Comparison of ENCODE assay signal across 8 cellular contexts in the genomic region with DNA sequence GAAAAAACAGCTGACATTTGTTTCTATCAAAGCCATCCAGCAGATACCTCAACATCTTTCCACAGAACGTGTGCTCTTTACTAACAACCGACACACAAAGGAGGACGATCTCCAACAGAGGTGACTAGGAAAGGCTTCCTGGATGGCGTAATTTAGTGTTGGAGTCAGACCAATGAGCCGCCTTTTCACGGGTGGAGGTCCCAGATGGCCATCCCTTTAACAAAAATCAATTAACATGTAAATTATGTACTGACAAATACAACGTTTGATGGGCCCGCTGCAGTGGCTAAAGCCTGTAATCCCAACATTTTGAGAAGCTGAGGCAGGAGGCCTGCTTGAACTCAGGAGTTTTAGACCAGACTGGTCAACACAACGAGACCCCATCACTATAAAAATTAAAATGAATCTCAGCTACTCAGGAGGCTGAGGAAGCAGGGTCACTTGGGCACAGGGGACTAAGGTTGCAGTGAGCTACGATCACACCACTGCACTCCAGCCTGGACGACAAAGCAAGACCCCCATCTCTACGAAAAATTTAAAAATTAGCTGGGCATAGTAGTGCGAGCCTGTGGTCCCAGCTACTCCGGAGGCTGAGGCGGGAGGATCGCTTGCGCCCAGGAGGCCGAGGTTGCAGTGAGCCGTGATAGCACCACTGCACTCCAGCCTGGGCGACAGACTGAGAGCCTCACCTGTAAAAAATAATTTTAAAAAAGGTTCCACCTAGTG. TPM values are rescaled to one million over a fixed set of nuclear protein-coding genes. Genes with fewer than 3 reads are reported as not detected.
DNase-seq lines count a peak whose midpoint lies in the region; FAIRE-seq and TF ChIP-seq lines count a peak whose summit lies in the region.

No MANE protein-coding gene starts in this region.

- H3K36me3 ChIP-seq in Peyer's patch = no peaks in the 10 kb centered on the region
- H3K36me3 ChIP-seq in parathyroid adenoma (ENCODE audit: control insufficient read depth, insufficient read depth, low read length) = peaks cover 2% of the 10 kb centered on the region

- no peaks in the 10 kb centered on the region for H3K79me2 ChIP-seq in parathyroid adenoma

- H3K27me3 ChIP-seq in Peyer's patch (no peaks in the 10 kb centered on the region), parathyroid adenoma (ENCODE audit: control insufficient read depth, insufficient read depth, low read length) (no peaks in the 10 kb centered on the region)

- peak overlapping the region; percentile 77 for H3K4me3 ChIP-seq in GM12864 (ENCODE audit: low read depth, low read length)
- H3K4me3 ChIP-seq in Peyer's patch = peak overlapping the region; percentile 76 to 99 (median 98)
- peak overlapping the region; percentile 70 for H3K4me3 ChIP-seq in epithelial cell of esophagus (ENCODE audit: low read length)
- H3K4me3 ChIP-seq in parathyroid adenoma (ENCODE audit: low read depth, low read length) = peak overlapping the region; percentile 99

- no peak for DNase-seq in GM12864 (ENCODE audit: low read depth)
- DNase-seq in Peyer's patch = no peak
- DNase-seq in epithelial cell of esophagus (ENCODE audit: low read depth) = peak; percentile 24
- DNase-seq in erythroblast (lab: John Stamatoyannopoulos, UW) = no peak
- no peak for DNase-seq in HTR-8/SVneo (ENCODE audit: insufficient read length, low spot score)
- DNase-seq in NCI-H187 treated with DMSO at 0.1 percent for 48 hours (lab: John Stamatoyannopoulos, UW) = no peak
- no peak for DNase-seq in HUDEP-2 (lab: John Stamatoyannopoulos, UW; ENCODE audit: unreplicated experiment in 76 of 76)

- no peak for TF ChIP-seq POLR2A in Peyer's patch (IDR thresholded peaks at IDR 0.05)
- TF ChIP-seq POLR2A in erythroblast (IDR thresholded peaks at IDR 0.05; ENCODE audit: low read length) = no peak

- H3K9me3 ChIP-seq in Peyer's patch (no peaks in the 10 kb centered on the region), parathyroid adenoma (ENCODE audit: control insufficient read depth, low read length) (no peaks in the 10 kb centered on the region)

- TF ChIP-seq CTCF in GM12864 (IDR thresholded peaks at IDR 0.05; ENCODE audit: low read depth, low read length, missing control alignments) = no peak
- TF ChIP-seq CTCF in Peyer's patch (IDR thresholded peaks at IDR 0.05) = no peak
- TF ChIP-seq CTCF in epithelial cell of esophagus (IDR thresholded peaks at IDR 0.05; ENCODE audit: insufficient read depth, low read depth, low read length, missing control alignments) = no peak
- TF ChIP-seq CTCF in parathyroid adenoma (IDR thresholded peaks at IDR 0.05) = no peak

- peaks cover 0 to 19% (median 3%) of the 10 kb centered on the region in 4 donors for H3K4me1 ChIP-seq in Peyer's patch
- no peaks in the 10 kb centered on the region for H3K4me1 ChIP-seq in parathyroid adenoma

- FAIRE-seq in HTR-8/SVneo (lab: Jason Lieb, UNC) = no peak

- H3K27ac ChIP-seq in Peyer's patch (peak overlapping the region in 3 of 4 donors; percentile 97 to 99 (median 98)), parathyroid adenoma (peak overlapping the region; percentile 97)

- H2AFZ ChIP-seq in parathyroid adenoma = peak overlapping the region; percentile 96

- peak overlapping the region; percentile 97 for H3K9ac ChIP-seq in parathyroid adenoma

- peak overlapping the region; percentile 91 for H3K4me2 ChIP-seq in parathyroid adenoma (ENCODE audit: low read length)

RNA-seq across cellular contexts. Expression of gene DPY19L3, which starts 1.2 kb away (rescaled TPM):
- total RNA-seq in Peyer's patch = 10 to 100 TPM; 18.2 to 49.5 (median 42.4) TPM

RNA-seq across cellular contexts. Expression of gene ZNF507, which starts 59.0 kb away (rescaled TPM):
- 10 to 100 TPM; 28.2 to 43.7 (median 34.2) TPM for total RNA-seq in Peyer's patch
